25 cellular contexts compared by ENCODE assay signal in genomic region chr21:41712730-41713129, GRCh38. TPM values are rescaled to one million over a fixed set of nuclear protein-coding genes. Genes with fewer than 3 reads are reported as not detected.
DNase-seq lines count a peak whose midpoint lies in the region; FAIRE-seq and TF ChIP-seq lines count a peak whose summit lies in the region.
"Had no signal": no experiment of that assay in that cellular context is flagged by ENCODE, and none has a peak within 500 bp of the region (broad histone marks: within the 10 kb centered on the region; RNA-seq: fewer than 3 reads in every experiment).

No MANE protein-coding gene starts in this region.

- no peak for TF ChIP-seq CTCF in stomach (IDR thresholded peaks at IDR 0.05)
- no peak for TF ChIP-seq CTCF in osteocyte (IDR thresholded peaks at IDR 0.05)

- H3K9me3 Mint-ChIP-seq in osteocyte (ENCODE audit: unreplicated experiment) = no peaks in the 10 kb centered on the region
- H3K9me3 Mint-ChIP-seq: T-cell had no signal

- H3K9ac ChIP-seq in ES-I3 (ENCODE audit: low read depth, low read length) = peak overlapping the region; percentile 49; the same call in 1 of the 2 replicates
- H3K9ac ChIP-seq in iPS-20b (ENCODE audit: low read depth, low read length) = 0 out of 2 replicates have a peak overlapping the region, but pooled peaks have one; percentile 26
- H3K9ac ChIP-seq: BLaER1 treated with 17β-estradiol and CSF1 and Interleukin-3, amounts not matched to agents 10 nM and 100 nM had no signal

- no peaks in the 10 kb centered on the region for H3K9me3 ChIP-seq in ES-I3 (ENCODE audit: control insufficient read depth, insufficient read depth, low read length)
- H3K9me3 ChIP-seq in iPS-20b (ENCODE audit: insufficient read depth, low read depth, low read length) = no peaks in the 10 kb centered on the region
- H3K9me3 ChIP-seq in stomach = no peaks in the 10 kb centered on the region
- H3K9me3 ChIP-seq: BLaER1 treated with 17β-estradiol and CSF1 and Interleukin-3, amounts not matched to agents 10 nM and 100 nM; tibial artery had no signal

- H3K27me3 Mint-ChIP-seq in osteocyte (ENCODE audit: unreplicated experiment) = peaks cover 20% of the 10 kb centered on the region

- H3K27ac Mint-ChIP-seq in osteocyte (ENCODE audit: unreplicated experiment) = no peak overlapping the region
- H3K27ac Mint-ChIP-seq: activated CD4-positive, alpha-beta T cell treated with anti-CD3 and anti-CD28 coated beads for 36 hours; activated CD8-positive, alpha-beta T cell treated with anti-CD3 and anti-CD28 coated beads, Interleukin-2, amount 10 ng/mL, durations not matched to agents 7 days and 5 days; activated naive CD8-positive, alpha-beta T cell; T-cell had no signal

- H3K4me3 Mint-ChIP-seq in osteocyte (ENCODE audit: unreplicated experiment) = no peak overlapping the region
- H3K4me3 Mint-ChIP-seq: activated CD4-positive, alpha-beta T cell treated with anti-CD3 and anti-CD28 coated beads for 36 hours; activated CD8-positive, alpha-beta T cell treated with anti-CD3 and anti-CD28 coated beads, Interleukin-2, amount 10 ng/mL, durations not matched to agents 7 days and 5 days; activated naive CD8-positive, alpha-beta T cell; T-cell had no signal

- no peak for TF ChIP-seq EP300 in stomach (IDR thresholded peaks at IDR 0.05)

- H3K4me1 ChIP-seq in ES-I3 (ENCODE audit: insufficient read depth, low read length) (peaks cover 7% of the 10 kb centered on the region; the same call in 1 of the 2 replicates), iPS-20b (ENCODE audit: insufficient read depth, low read length) (peaks cover 4% of the 10 kb centered on the region; the same call in 1 of the 2 replicates), stomach (peaks cover 14 to 38% (median 20%) of the 10 kb centered on the region in 4 donors)

- no peak for FAIRE-seq in urothelium cell line (lab: Jason Lieb, UNC)
- FAIRE-seq: bronchial epithelial cell, K562 had no signal

- intact Hi-C loops in stomach (cut with DNase I; ENCODE audit: low total_unique reads) = no loop called here

- H3K36me3 Mint-ChIP-seq in osteocyte (ENCODE audit: unreplicated experiment) = no peaks in the 10 kb centered on the region
- H3K36me3 Mint-ChIP-seq: activated naive CD8-positive, alpha-beta T cell; T-cell had no signal

- DNase-seq in NCI-H460 (ENCODE audit: extremely low read depth, low read depth) (peak; percentile 48), stomach (no peak), T-helper 9 cell (no peak), urothelium cell line (ENCODE audit: low spot score) (no peak), osteocyte (ENCODE audit: extremely low spot score, unreplicated experiment) (no peak)
- DNase-seq: activated CD4-positive, alpha-beta T cell treated with anti-CD3 and anti-CD28 coated beads for 36 hours; activated CD8-positive, alpha-beta T cell treated with anti-CD3 and anti-CD28 coated beads, Interleukin-2, amount 10 ng/mL, durations not matched to agents 7 days and 5 days; anterior cingulate cortex; GOT3; left colon; mammary epithelial cell; MM.1S; NCI-H2081; NCI-H345; NCI-H774; stimulated activated CD8-positive, alpha-beta memory T cell treated with anti-CD3 and anti-CD28 coated beads, Interleukin-4, amount 100 ng/mL, for 48 hours; T-cell; tibial artery had no signal

- no peak overlapping the region for H3K27ac ChIP-seq in iPS-20b (ENCODE audit: low read length)
- H3K27ac ChIP-seq in stomach = peak overlapping the region; percentile 4 to 81 (median 74)
- H3K27ac ChIP-seq: BLaER1 treated with 17β-estradiol and CSF1 and Interleukin-3, amounts not matched to agents 10 nM and 100 nM; tibial artery had no signal

- peak overlapping the region; percentile 59; the same call in 1 of the 2 replicates for H3K4me3 ChIP-seq in iPS-20b (ENCODE audit: low read length)
- no peak overlapping the region for H3K4me3 ChIP-seq in stomach
- H3K4me3 ChIP-seq: BLaER1 treated with 17β-estradiol and CSF1 and Interleukin-3, amounts not matched to agents 10 nM and 100 nM; K562; tibial artery had no signal

- TF ChIP-seq POLR2A in stomach (IDR thresholded peaks at IDR 0.05) = no peak

- H3K36me3 ChIP-seq in ES-I3 (ENCODE audit: insufficient read depth, low read length) (no peaks in the 10 kb centered on the region), iPS-20b (ENCODE audit: insufficient read depth, low read depth, low read length) (no peaks in the 10 kb centered on the region), stomach (no peaks in the 10 kb centered on the region)
- H3K36me3 ChIP-seq: BLaER1 treated with 17β-estradiol and CSF1 and Interleukin-3, amounts not matched to agents 10 nM and 100 nM; tibial artery had no signal

- H3K4me1 Mint-ChIP-seq in osteocyte (ENCODE audit: unreplicated experiment) = peaks cover 5% of the 10 kb centered on the region

- H3K27me3 ChIP-seq in iPS-20b (ENCODE audit: insufficient read depth, low read length) (peaks cover 25% of the 10 kb centered on the region), stomach (peaks cover 0 to 65% (median 8%) of the 10 kb centered on the region in 3 donors)

- 7 to 29% (median 17%) methylated on average over 9 of the region's 9 CpGs for WGBS in stomach, 5 donors

RNA-seq across cellular contexts. Expression of gene RIPK4, which starts 54.1 kb away (rescaled TPM):
- total RNA-seq in NCI-H460 (2014; rRNA removed; shearing (Covaris generic)) = 1.4 and 1.8 TPM in 2 replicates
- 0.49 and 1.5 TPM in 2 replicates for polyA plus RNA-seq in NCI-H460 (2014; cell fraction: nucleus; rRNA removed)
- total RNA-seq in stomach (10 to 100 TPM in 4 of 5 donors, 1 to 10 TPM in 1; 9.0 to 36.2 (median 13.2) TPM), osteocyte (2.4 and 2.7 TPM in 2 replicates)
- 10 to 100 TPM in 2 of 3 donors, 1 to 10 TPM in 1; 8.7 to 37.6 (median 29.2) TPM for polyA plus RNA-seq in stomach
- total RNA-seq: activated CD8-positive, alpha-beta T cell treated with anti-CD3 and anti-CD28 coated beads, Interleukin-2, amount 10 ng/mL, durations not matched to agents 7 days and 5 days; K562 had no signal
- polyA plus RNA-seq: AG04450, K562 had no signal
